In the genomic region with DNA sequence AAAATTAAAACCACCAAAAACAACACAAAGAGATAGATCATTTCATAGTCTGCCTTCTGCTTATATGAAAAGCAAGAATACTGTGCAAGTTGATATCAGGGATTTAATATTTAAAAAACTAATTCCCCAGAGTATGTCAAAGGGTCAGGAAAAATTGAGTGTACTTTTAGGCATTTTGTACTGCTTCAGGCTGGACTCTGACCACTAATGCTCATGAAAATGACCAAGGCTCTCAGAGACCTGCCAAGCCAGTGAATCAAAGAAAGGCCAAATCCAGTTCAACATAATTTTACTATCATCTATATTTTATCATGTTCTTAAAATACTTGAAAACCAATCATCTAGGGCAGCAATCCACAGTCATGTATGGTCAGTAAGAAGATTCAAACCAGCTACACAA, we compare ENCODE assay signal across 31 cellular contexts.
"Had no signal": no experiment of that assay in that cellular context is flagged by ENCODE, and none has a peak within 500 bp of the region (broad histone marks: within the 10 kb centered on the region; RNA-seq: fewer than 3 reads in every experiment).

No MANE protein-coding gene starts in this region.

- H3K27me3 ChIP-seq: neural progenitor cell, neutrophil, pancreas, right lobe of liver, sigmoid colon, spleen, suprapubic skin, testis, tibial artery, transverse colon, upper lobe of right lung, uterus had no signal

- H3K4me3 ChIP-seq: neural progenitor cell, pancreas, prostate gland, right lobe of liver, sigmoid colon, skin epidermis, smooth muscle cell, spleen, suprapubic skin, testis, tibial artery, transverse colon, upper lobe of right lung, uterus had no signal

- DNase-seq: naive thymus-derived CD4-positive, alpha-beta T cell; natural killer cell; nucleus accumbens; pancreas; right cardiac atrium; right lobe of liver; sigmoid colon; spleen; stimulated activated CD4-positive, alpha-beta T cell treated with anti-CD3 and anti-CD28 coated beads, Interleukin-12 subunit alpha, Interleukin-12 subunit beta, amount 100 ng/mL, for 4 hours; stimulated activated CD4-positive, alpha-beta T cell treated with anti-CD3 and anti-CD28 coated beads, Interleukin-1b, Interleukin-23, amount 100 ng/mL, for 48 hours; stimulated activated CD4-positive, alpha-beta T cell treated with anti-CD3 and anti-CD28 coated beads, Interleukin-4, amount 100 ng/mL, for 1 hour; stimulated activated CD4-positive, alpha-beta T cell treated with anti-CD3 and anti-CD28 coated beads, Interleukin-4, amount 100 ng/mL, for 4 hours; stimulated activated CD8-positive, alpha-beta memory T cell treated with anti-CD3 and anti-CD28 coated beads, Interleukin-4, amount 100 ng/mL, for 48 hours; stimulated activated naive CD4-positive, alpha-beta T cell; stimulated activated naive CD8-positive, alpha-beta T cell treated with anti-CD3 and anti-CD28 coated beads, Interleukin-15, amount 100 ng/mL, for 72 hours; stimulated activated naive CD8-positive, alpha-beta T cell treated with anti-CD3 and anti-CD28 coated beads, Interleukin-15, Interleukin-2, amounts not matched to agents 100 U/mL and 50 U/mL, for 24 hours; substantia nigra; testis; tibial artery; transverse colon; upper lobe of right lung; uterus had no signal

- H3K4me3 Mint-ChIP-seq: naive thymus-derived CD4-positive, alpha-beta T cell; natural killer cell; nephron; neural progenitor cell; stimulated activated memory B cell treated with anti-CD40 and anti-IgM and Interleukin-4, amounts not matched to agents 10 μg/mL and 1 μg/mL and 100 μg/mL, for 72 hours; stimulated activated naive CD8-positive, alpha-beta T cell treated with anti-CD3 and anti-CD28 coated beads, Interleukin-15, amount 100 ng/mL, for 72 hours; type B pancreatic cell had no signal

- H3K27ac ChIP-seq: neural progenitor cell, neutrophil, pancreas, prostate gland, skin epidermis, spleen, suprapubic skin, testis, tibial artery, upper lobe of right lung had no signal

- H3K36me3 Mint-ChIP-seq: stimulated activated memory B cell treated with anti-CD40 and anti-IgM and Interleukin-4, amounts not matched to agents 10 μg/mL and 1 μg/mL and 100 μg/mL, for 72 hours had no signal

- H3K36me3 ChIP-seq: neural progenitor cell, neutrophil, pancreas, prostate gland, right lobe of liver, sigmoid colon, suprapubic skin, tibial artery, transverse colon, upper lobe of right lung, uterus had no signal

- H3K4me1 Mint-ChIP-seq: naive thymus-derived CD4-positive, alpha-beta T cell; natural killer cell; nephron; neural progenitor cell; stimulated activated memory B cell treated with anti-CD40 and anti-IgM and Interleukin-4, amounts not matched to agents 10 μg/mL and 1 μg/mL and 100 μg/mL, for 72 hours; stimulated activated naive CD8-positive, alpha-beta T cell treated with anti-CD3 and anti-CD28 coated beads, Interleukin-15, amount 100 ng/mL, for 72 hours had no signal

- FAIRE-seq: pancreas had no signal

- H3K27ac Mint-ChIP-seq: naive thymus-derived CD4-positive, alpha-beta T cell; natural killer cell; nephron; neural progenitor cell; stimulated activated memory B cell treated with anti-CD40 and anti-IgM and Interleukin-4, amounts not matched to agents 10 μg/mL and 1 μg/mL and 100 μg/mL, for 72 hours; stimulated activated naive CD8-positive, alpha-beta T cell treated with anti-CD3 and anti-CD28 coated beads, Interleukin-15, amount 100 ng/mL, for 72 hours; type B pancreatic cell had no signal

- H3K9me3 ChIP-seq: neutrophil, pancreas, prostate gland, right lobe of liver, sigmoid colon, suprapubic skin, testis, uterus had no signal

- H3K4me1 ChIP-seq: neural progenitor cell, pancreas, prostate gland, right lobe of liver, spleen, suprapubic skin, testis, transverse colon, upper lobe of right lung, uterus had no signal

- ATAC-seq: naive thymus-derived CD4-positive, alpha-beta T cell; natural killer cell; pancreas; right cardiac atrium; stimulated activated memory B cell treated with anti-CD40 and anti-IgM and Interleukin-4, amounts not matched to agents 10 μg/mL and 1 μg/mL and 100 μg/mL, for 72 hours; stimulated activated naive CD8-positive, alpha-beta T cell treated with anti-CD3 and anti-CD28 coated beads, Interleukin-15, amount 100 ng/mL, for 72 hours; stimulated activated naive CD8-positive, alpha-beta T cell treated with anti-CD3 and anti-CD28 coated beads, Interleukin-15, Interleukin-2, amounts not matched to agents 100 U/mL and 50 U/mL, for 24 hours; upper lobe of right lung had no signal

- H3K27me3 Mint-ChIP-seq: stimulated activated naive CD8-positive, alpha-beta T cell treated with anti-CD3 and anti-CD28 coated beads, Interleukin-15, amount 100 ng/mL, for 72 hours; type B pancreatic cell had no signal
